Comparison of ENCODE assay signal across 22 cellular contexts in the genomic region with DNA sequence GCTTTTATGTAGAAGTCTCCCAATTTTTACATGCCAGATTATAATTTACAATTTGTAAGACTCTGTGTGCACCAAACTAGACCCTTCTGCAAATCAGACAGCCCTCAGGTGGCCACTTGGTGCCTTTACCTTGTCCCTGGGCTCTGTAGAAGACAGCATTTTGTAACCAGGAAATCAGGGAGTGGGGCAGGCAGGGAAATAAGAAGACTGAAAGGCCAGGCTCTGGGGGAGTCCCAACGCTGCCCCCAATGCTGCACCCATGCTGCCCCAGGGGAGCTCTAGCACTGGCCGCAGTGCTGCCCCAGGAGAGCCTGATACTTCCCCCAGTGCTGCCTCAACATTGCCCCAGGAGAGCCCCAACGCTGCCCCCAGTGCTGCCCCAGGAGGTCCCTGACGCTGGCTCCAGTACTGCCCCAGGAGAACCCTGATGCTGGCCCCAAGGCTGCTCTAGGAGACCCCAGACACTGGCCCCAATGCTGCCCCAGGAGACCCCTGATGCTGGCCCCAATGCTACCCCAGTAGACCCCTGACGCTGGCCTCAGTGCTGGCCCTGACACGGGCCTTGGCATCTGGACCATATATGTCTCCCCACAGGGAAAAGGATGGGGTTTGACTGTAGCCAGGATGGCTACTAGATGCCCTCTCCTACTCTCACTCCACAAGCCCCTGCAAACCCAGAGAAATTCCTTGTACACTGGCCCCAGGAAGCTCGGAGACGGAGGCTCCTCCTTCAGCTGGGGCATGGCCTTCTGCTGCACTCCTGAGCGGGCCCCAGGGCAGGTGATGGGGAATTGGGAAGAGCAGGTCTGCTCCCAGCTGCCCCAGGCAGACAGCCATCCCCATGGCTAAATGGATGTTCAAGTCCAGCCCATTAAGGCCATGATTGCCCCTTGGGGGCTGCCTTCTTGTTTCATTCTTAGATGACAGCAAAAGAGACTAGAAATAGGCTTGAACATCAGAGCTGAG. TPM values are rescaled to one million over a fixed set of nuclear protein-coding genes. Genes with fewer than 3 reads are reported as not detected.
DNase-seq lines count a peak whose midpoint lies in the region; ATAC-seq and TF ChIP-seq lines count a peak whose summit lies in the region.
"Had no signal": no experiment of that assay in that cellular context is flagged by ENCODE, and none has a peak within 500 bp of the region (broad histone marks: within the 10 kb centered on the region; RNA-seq: fewer than 3 reads in every experiment).

No MANE protein-coding gene starts in this region.

- no peaks in the 10 kb centered on the region for H4K20me1 ChIP-seq in osteoblast (ENCODE audit: insufficient read depth, low read length)

- ATAC-seq in upper lobe of right lung = peak; percentile 16
- ATAC-seq in HG03135 (IDR thresholded peaks at IDR 0.05; ENCODE audit: unreplicated experiment) = no peak
- no peak for ATAC-seq in natural killer cell
- ATAC-seq: HCT116, Right ventricle myocardium inferior had no signal

- H3K27ac ChIP-seq in osteoblast (ENCODE audit: low read depth, low read length) = no peak overlapping the region
- no peak overlapping the region for H3K27ac ChIP-seq in upper lobe of right lung
- H3K27ac ChIP-seq: SJSA1 had no signal

- peaks cover 2 to 10% (median 3%) of the 10 kb centered on the region in 3 donors for H3K27me3 Mint-ChIP-seq in CD14-positive monocyte (ENCODE audit: low read depth in 3 of 3)
- H3K27me3 Mint-ChIP-seq in chondrocyte (ENCODE audit: low read depth) = peaks cover 6% of the 10 kb centered on the region
- peaks cover 11% of the 10 kb centered on the region for H3K27me3 Mint-ChIP-seq in activated CD4-positive, alpha-beta T cell treated with anti-CD3 and anti-CD28 coated beads, Interleukin-2, amount 10 ng/mL, durations not matched to agents 7 days and 5 days
- H3K27me3 Mint-ChIP-seq in natural killer cell (ENCODE audit: low read depth in 2 of 2) = peaks cover 14 to 21% of the 10 kb centered on the region in 2 donors

- CTCF ChIA-PET in activated CD4-positive, alpha-beta T cell treated with anti-CD3 and anti-CD28 coated beads, Interleukin-2, amount 10 ng/mL, durations not matched to agents 7 days and 5 days (lab: Charles Lee) = no interaction called here

- intact Hi-C loops in CD14-positive monocyte (cut with micrococcal nuclease) (no loop called here), upper lobe of right lung (cut with DNase I) (no loop called here), natural killer cell (cut with micrococcal nuclease) (no loop called here)

- H3K27me3 ChIP-seq in osteoblast (ENCODE audit: insufficient read depth, low read length) (no peaks in the 10 kb centered on the region), upper lobe of right lung (no peaks in the 10 kb centered on the region)
- H3K27me3 ChIP-seq: SJSA1 had no signal

- H3K4me1 ChIP-seq in osteoblast (ENCODE audit: insufficient read depth, low read length) = no peaks in the 10 kb centered on the region
- H3K4me1 ChIP-seq in upper lobe of right lung = no peaks in the 10 kb centered on the region
- H3K4me1 ChIP-seq: SJSA1 had no signal

- H2AFZ ChIP-seq in osteoblast (ENCODE audit: low read length) = no peak overlapping the region
- H2AFZ ChIP-seq: GM23338 had no signal

- H3K36me3 ChIP-seq in osteoblast (ENCODE audit: insufficient read depth, low read length) (no peaks in the 10 kb centered on the region), upper lobe of right lung (no peaks in the 10 kb centered on the region)
- H3K36me3 ChIP-seq: SJSA1 had no signal

- H3K4me3 ChIP-seq in osteoblast (ENCODE audit: insufficient read depth, low read length) = no peak overlapping the region
- no peak overlapping the region for H3K4me3 ChIP-seq in upper lobe of right lung
- H3K4me3 ChIP-seq: GM23338, SJSA1 had no signal

- H3K27ac Mint-ChIP-seq in CD14-positive monocyte (no peak overlapping the region), chondrocyte (ENCODE audit: unreplicated experiment) (no peak overlapping the region), natural killer cell (no peak overlapping the region)
- H3K27ac Mint-ChIP-seq in activated CD4-positive, alpha-beta T cell treated with anti-CD3 and anti-CD28 coated beads, Interleukin-2, amount 10 ng/mL, durations not matched to agents 7 days and 5 days = no peak overlapping the region
- H3K27ac Mint-ChIP-seq: CD8-positive, alpha-beta memory T cell; GM23338; IgD-negative memory B cell had no signal

- H3K9me3 Mint-ChIP-seq in CD14-positive monocyte = peaks cover 5 to 17% (median 15%) of the 10 kb centered on the region in 7 donors
- peaks cover 11% of the 10 kb centered on the region for H3K9me3 Mint-ChIP-seq in chondrocyte (ENCODE audit: low read depth)
- H3K9me3 Mint-ChIP-seq in activated CD4-positive, alpha-beta T cell treated with anti-CD3 and anti-CD28 coated beads, Interleukin-2, amount 10 ng/mL, durations not matched to agents 7 days and 5 days = peaks cover 10% of the 10 kb centered on the region
- H3K9me3 Mint-ChIP-seq in natural killer cell = peaks cover 4 to 9% of the 10 kb centered on the region in 2 donors

- H3K4me3 Mint-ChIP-seq in CD14-positive monocyte (no peak overlapping the region), chondrocyte (ENCODE audit: unreplicated experiment) (no peak overlapping the region), natural killer cell (no peak overlapping the region)
- H3K4me3 Mint-ChIP-seq in activated CD4-positive, alpha-beta T cell treated with anti-CD3 and anti-CD28 coated beads, Interleukin-2, amount 10 ng/mL, durations not matched to agents 7 days and 5 days = no peak overlapping the region
- H3K4me3 Mint-ChIP-seq: CD8-positive, alpha-beta memory T cell; GM23338; IgD-negative memory B cell had no signal

- POLR2A ChIA-PET in activated CD4-positive, alpha-beta T cell treated with anti-CD3 and anti-CD28 coated beads, Interleukin-2, amount 10 ng/mL, durations not matched to agents 7 days and 5 days (lab: Charles Lee) = no interaction called here

- no peaks in the 10 kb centered on the region for H3K79me2 ChIP-seq in osteoblast (ENCODE audit: insufficient read depth, low read length)

- no peak for TF ChIP-seq CTCF in CD14-positive monocyte (IDR thresholded peaks at IDR 0.05)
- no peak for TF ChIP-seq CTCF in chondrocyte (IDR thresholded peaks at IDR 0.05)
- TF ChIP-seq CTCF in osteoblast (IDR thresholded peaks at IDR 0.05; ENCODE audit: extremely low read depth, low read depth, low read length) = no peak
- no peak for TF ChIP-seq CTCF in upper lobe of right lung (IDR thresholded peaks at IDR 0.05)
- no peak for TF ChIP-seq CTCF in natural killer cell (IDR thresholded peaks at IDR 0.05)

- H3K9me3 ChIP-seq in osteoblast (ENCODE audit: low read depth, low read length) (no peaks in the 10 kb centered on the region), upper lobe of right lung (no peaks in the 10 kb centered on the region)
- H3K9me3 ChIP-seq: SJSA1 had no signal

- peak; percentile 27 for DNase-seq in CD14-positive monocyte (ENCODE audit: low spot score)
- DNase-seq in chondrocyte (ENCODE audit: low spot score) = peak; percentile 72
- peak; percentile 60 for DNase-seq in osteoblast (ENCODE audit: insufficient read length, low spot score, missing footprints)
- DNase-seq in upper lobe of right lung = peak; percentile 55
- no peak for DNase-seq in activated CD4-positive, alpha-beta T cell treated with anti-CD3 and anti-CD28 coated beads, Interleukin-2, amount 10 ng/mL, durations not matched to agents 7 days and 5 days
- no peak for DNase-seq in natural killer cell
- DNase-seq: Calu3; CD8-positive, alpha-beta memory T cell; DMS153; NCI-H1105; NCI-H146; NCI-H2029 treated with DMSO at 0.1 percent for 48 hours; NCI-H2171 treated with DMSO at 0.1 percent for 48 hours; NCI-H524 treated with DMSO at 0.1 percent for 48 hours; NCI-H82; OCI-M1 had no signal

- no peaks in the 10 kb centered on the region for H3K4me1 Mint-ChIP-seq in CD14-positive monocyte
- H3K4me1 Mint-ChIP-seq in chondrocyte (ENCODE audit: low read depth) = no peaks in the 10 kb centered on the region
- no peaks in the 10 kb centered on the region for H3K4me1 Mint-ChIP-seq in activated CD4-positive, alpha-beta T cell treated with anti-CD3 and anti-CD28 coated beads, Interleukin-2, amount 10 ng/mL, durations not matched to agents 7 days and 5 days
- no peaks in the 10 kb centered on the region for H3K4me1 Mint-ChIP-seq in natural killer cell
- H3K4me1 Mint-ChIP-seq: CD8-positive, alpha-beta memory T cell; IgD-negative memory B cell had no signal

- H3K4me2 ChIP-seq in osteoblast (ENCODE audit: insufficient read depth, low read length) = no peak overlapping the region
- H3K4me2 ChIP-seq: GM23338 had no signal

- H3K36me3 Mint-ChIP-seq in CD14-positive monocyte (no peaks in the 10 kb centered on the region), chondrocyte (ENCODE audit: low read depth) (no peaks in the 10 kb centered on the region), natural killer cell (peaks cover 14% of the 10 kb centered on the region)
- H3K36me3 Mint-ChIP-seq in activated CD4-positive, alpha-beta T cell treated with anti-CD3 and anti-CD28 coated beads, Interleukin-2, amount 10 ng/mL, durations not matched to agents 7 days and 5 days (ENCODE audit: low read depth) = no peaks in the 10 kb centered on the region
- H3K36me3 Mint-ChIP-seq: IgD-negative memory B cell had no signal

RNA-seq across cellular contexts. Expression of a gene that starts 23.6 kb away (rescaled TPM):
- not detected for polyA plus RNA-seq in CD14-positive monocyte
- total RNA-seq in chondrocyte = not detected in 3 replicates
- not detected in 2 replicates for total RNA-seq in osteoblast
- not detected for total RNA-seq in upper lobe of right lung
- not detected for total RNA-seq in activated CD4-positive, alpha-beta T cell treated with anti-CD3 and anti-CD28 coated beads, Interleukin-2, amount 10 ng/mL, durations not matched to agents 7 days and 5 days
- total RNA-seq in natural killer cell = not detected
- total RNA-seq: Calu3; CD8-positive, alpha-beta memory T cell; Right ventricle myocardium inferior; SJSA1 had no signal
- polyA plus RNA-seq: CD8-positive, alpha-beta memory T cell; IgD-negative memory B cell had no signal

RNA-seq across cellular contexts. Expression of a gene that starts 56.7 kb away (rescaled TPM):
- 100 to 1,000 TPM; 161 to 162 TPM for polyA plus RNA-seq in CD14-positive monocyte
- total RNA-seq in chondrocyte = 49.0 to 71.1 TPM (median 49.4 TPM) in 3 replicates
- 59.4 and 61.0 TPM in 2 replicates for total RNA-seq in osteoblast
- 58.8 TPM for total RNA-seq in upper lobe of right lung
- 100 to 1,000 TPM in 1 of 2 experiments, 10 to 100 TPM in 1; 96.0 to 113 TPM for total RNA-seq in activated CD4-positive, alpha-beta T cell treated with anti-CD3 and anti-CD28 coated beads, Interleukin-2, amount 10 ng/mL, durations not matched to agents 7 days and 5 days
- total RNA-seq in natural killer cell = 10 to 100 TPM; 46.4 to 60.1 (median 46.4) TPM

Comparison
In these comparisons a context has a peak if more than half of its experiments do, and no peak if none do; other contexts are left out.
1. DNase-seq: peak in CD14-positive monocyte (single experiment), chondrocyte (single experiment), osteoblast (single experiment) and upper lobe of right lung (single experiment); none in activated CD4-positive, alpha-beta T cell treated with anti-CD3 and anti-CD28 coated beads, Interleukin-2, amount 10 ng/mL, durations not matched to agents 7 days and 5 days (single experiment) and natural killer cell (single experiment).